Comparison of ENCODE assay signal across 8 cellular contexts in genomic region chr7:1028775-1029636, GRCh38. TPM values are rescaled to one million over a fixed set of nuclear protein-coding genes. Genes with fewer than 3 reads are reported as not detected.
DNase-seq lines count a peak whose midpoint lies in the region; ATAC-seq and TF ChIP-seq lines count a peak whose summit lies in the region.

No MANE protein-coding gene starts in this region.

- H3K4me3 Mint-ChIP-seq in activated CD4-positive, alpha-beta T cell treated with anti-CD3 and anti-CD28 coated beads, Interleukin-2, amount 10 ng/mL, durations not matched to agents 7 days and 5 days, result peak overlapping the region; percentile 71

- H3K4me1 Mint-ChIP-seq in activated CD4-positive, alpha-beta T cell treated with anti-CD3 and anti-CD28 coated beads, Interleukin-2, amount 10 ng/mL, durations not matched to agents 7 days and 5 days, result peaks cover 49% of the 10 kb centered on the region

- no peak for TF ChIP-seq CTCF in left lung (IDR thresholded peaks at IDR 0.05)

- no peaks in the 10 kb centered on the region for H3K27me3 Mint-ChIP-seq in activated CD4-positive, alpha-beta T cell treated with anti-CD3 and anti-CD28 coated beads, Interleukin-2, amount 10 ng/mL, durations not matched to agents 7 days and 5 days

- CTCF ChIA-PET in activated CD4-positive, alpha-beta T cell treated with anti-CD3 and anti-CD28 coated beads, Interleukin-2, amount 10 ng/mL, durations not matched to agents 7 days and 5 days (lab: Charles Lee), result interaction anchor here (0.7 to 1.4 kb wide), 2 partner anchors 15 to 37 kb away, joined by 4 to 5 read pairs; no protein-coding TSS in a partner anchor

- peak overlapping the region; percentile 88 for H3K27ac Mint-ChIP-seq in activated CD4-positive, alpha-beta T cell treated with anti-CD3 and anti-CD28 coated beads, Interleukin-2, amount 10 ng/mL, durations not matched to agents 7 days and 5 days

- H3K36me3 ChIP-seq in left lung, result peaks cover 0 to 15% of the 10 kb centered on the region in 2 donors

- no peaks in the 10 kb centered on the region for H3K9me3 ChIP-seq in left lung

- intact Hi-C loops in left lung (cut with DNase I), result no loop called here

- peak overlapping the region; percentile 66 to 72 for H3K4me3 ChIP-seq in left lung

- peak; percentile 90 for ATAC-seq in left lung
- no peak for ATAC-seq in HG03521 (IDR thresholded peaks at IDR 0.05; ENCODE audit: unreplicated experiment)

- peaks cover 9 to 28% of the 10 kb centered on the region in 2 donors for H3K4me1 ChIP-seq in left lung

- H3K9me3 Mint-ChIP-seq in activated CD4-positive, alpha-beta T cell treated with anti-CD3 and anti-CD28 coated beads, Interleukin-2, amount 10 ng/mL, durations not matched to agents 7 days and 5 days, result no peaks in the 10 kb centered on the region

- H3K36me3 Mint-ChIP-seq in activated CD4-positive, alpha-beta T cell treated with anti-CD3 and anti-CD28 coated beads, Interleukin-2, amount 10 ng/mL, durations not matched to agents 7 days and 5 days (ENCODE audit: low read depth), result peaks cover 2% of the 10 kb centered on the region

- peaks cover 0 to 11% of the 10 kb centered on the region in 2 donors for H3K27me3 ChIP-seq in left lung

- POLR2A ChIA-PET in activated CD4-positive, alpha-beta T cell treated with anti-CD3 and anti-CD28 coated beads, Interleukin-2, amount 10 ng/mL, durations not matched to agents 7 days and 5 days (lab: Charles Lee), result no interaction called here

- in situ Hi-C loops in ACHN (cut with HindIII; ENCODE audit: low pct_ligation_motif_present, low pct_unique_long_range_greater_than_20kb, low sequenced_read_pairs), result no loop called here

- H3K27ac ChIP-seq in left lung, result peak overlapping the region; percentile 84 to 90

- DNase-seq in ACHN (peak; percentile 98), GM19238 (ENCODE audit: insufficient read length, low spot score) (peak; percentile 81), NCI-H446 (lab: John Stamatoyannopoulos, UW) (peak; percentile 67 to 86), dermis microvascular lymphatic vessel endothelial cell (ENCODE audit: low read depth in 2 of 2) (peak; percentile 77 to 95), left lung (peak; percentile 87 to 92)
- DNase-seq in activated CD4-positive, alpha-beta T cell treated with anti-CD3 and anti-CD28 coated beads, Interleukin-2, amount 10 ng/mL, durations not matched to agents 7 days and 5 days, result peak; percentile 60
- DNase-seq in stimulated activated CD4-positive, alpha-beta T cell treated with anti-CD3 and anti-CD28 coated beads, Interleukin-2, amount 100 ng/mL, for 24 hours, result peak; percentile 69 to 70

RNA-seq across cellular contexts. Expression of gene GPR146, which starts 15.3 kb away (rescaled TPM):
- total RNA-seq in activated CD4-positive, alpha-beta T cell treated with anti-CD3 and anti-CD28 coated beads, Interleukin-2, amount 10 ng/mL, durations not matched to agents 7 days and 5 days, result 10 to 100 TPM; 13.3 to 13.8 TPM
- 25.5 and 29.2 TPM in 2 replicates for total RNA-seq in dermis microvascular lymphatic vessel endothelial cell
- 10 to 100 TPM; 16.7 to 18.9 TPM for total RNA-seq in left lung

RNA-seq across cellular contexts. Expression of gene CYP2W1, which starts 46.0 kb away (rescaled TPM):
- total RNA-seq in activated CD4-positive, alpha-beta T cell treated with anti-CD3 and anti-CD28 coated beads, Interleukin-2, amount 10 ng/mL, durations not matched to agents 7 days and 5 days, result not detected
- total RNA-seq in dermis microvascular lymphatic vessel endothelial cell (not detected in 2 replicates), left lung (not detected)

RNA-seq across cellular contexts. Expression of gene COX19, which starts 53.7 kb away (rescaled TPM):
- 10 to 100 TPM; 18.2 to 20.1 TPM for total RNA-seq in activated CD4-positive, alpha-beta T cell treated with anti-CD3 and anti-CD28 coated beads, Interleukin-2, amount 10 ng/mL, durations not matched to agents 7 days and 5 days
- total RNA-seq in dermis microvascular lymphatic vessel endothelial cell (4.2 and 6.6 TPM in 2 replicates), left lung (10 to 100 TPM in 1 of 2 donors, 1 to 10 TPM in 1; 9.1 to 10.8 TPM)

RNA-seq across cellular contexts. Expression of gene GPER1, which starts 58.9 kb away (rescaled TPM):
- total RNA-seq in activated CD4-positive, alpha-beta T cell treated with anti-CD3 and anti-CD28 coated beads, Interleukin-2, amount 10 ng/mL, durations not matched to agents 7 days and 5 days, result under 1 TPM in 1 of 2 experiments, not detected in 1; 0.08 TPM
- total RNA-seq in dermis microvascular lymphatic vessel endothelial cell (1.5 and 2.3 TPM in 2 replicates), left lung (10 to 100 TPM in 1 of 2 donors, 1 to 10 TPM in 1; 8.1 to 11.6 TPM)
